In genomic region chr6:149149682-149150081, GRCh38 we compare ENCODE assay signal across 18 cellular contexts.
DNase-seq lines count a peak whose midpoint lies in the region; ATAC-seq, FAIRE-seq and TF ChIP-seq lines count a peak whose summit lies in the region.
"Had no signal": no experiment of that assay in that cellular context is flagged by ENCODE, and none has a peak within 500 bp of the region (broad histone marks: within the 10 kb centered on the region; RNA-seq: fewer than 3 reads in every experiment).

No MANE protein-coding gene starts in this region.

- H3K9me3 Mint-ChIP-seq in activated CD4-positive, alpha-beta T cell treated with anti-CD3 and anti-CD28 coated beads for 36 hours (ENCODE audit: low read depth): peaks cover 13% of the 10 kb centered on the region
- H3K9me3 Mint-ChIP-seq in natural killer cell treated with Interleukin-12 subunit alpha and Interleukin-12 subunit beta and Interleukin-15 and Interleukin-18, amount 100 ng/mL, for 72 hours: peaks cover 9% of the 10 kb centered on the region
- H3K9me3 Mint-ChIP-seq in natural killer cell: no peaks in the 10 kb centered on the region

- H3K4me1 Mint-ChIP-seq in activated CD4-positive, alpha-beta T cell treated with anti-CD3 and anti-CD28 coated beads for 36 hours: peaks cover 73% of the 10 kb centered on the region
- H3K4me1 Mint-ChIP-seq in natural killer cell treated with Interleukin-12 subunit alpha and Interleukin-12 subunit beta and Interleukin-15 and Interleukin-18, amount 100 ng/mL, for 72 hours (ENCODE audit: low read depth in 2 of 2): peaks cover 76 to 83% of the 10 kb centered on the region in 2 donors
- peaks cover 8 to 10% of the 10 kb centered on the region in 2 donors for H3K4me1 Mint-ChIP-seq in natural killer cell

- no peak for DNase-seq in activated CD4-positive, alpha-beta T cell treated with anti-CD3 and anti-CD28 coated beads for 36 hours
- DNase-seq in activated CD4-positive, alpha-beta T cell treated with anti-CD3 and anti-CD28 coated beads, Interleukin-2, amount 50 U/mL, for 48 hours: no peak
- DNase-seq in natural killer cell treated with Interleukin-12 subunit alpha and Interleukin-12 subunit beta and Interleukin-15 and Interleukin-18, amount 100 ng/mL, for 72 hours (ENCODE audit: low spot score): no peak
- no peak for DNase-seq in natural killer cell
- peak; percentile 11 for DNase-seq in bronchial epithelial cell (ENCODE audit: low read depth)
- DNase-seq in NCI-H2227 treated with DMSO at 0.1 percent for 48 hours (lab: John Stamatoyannopoulos, UW): no peak
- DNase-seq in midbrain (lab: John Stamatoyannopoulos, UW): no peak
- no peak for DNase-seq in SHP77 (lab: John Stamatoyannopoulos, UW)
- DNase-seq: 8988T, DND-41, NCI-H1105 treated with DMSO at 0.1 percent for 48 hours, NCI-H187, NCI-H446, NCI-H69, SHP77 treated with DMSO at 0.1 percent for 48 hours had no signal

- no peaks in the 10 kb centered on the region for H3K27me3 ChIP-seq in bronchial epithelial cell (ENCODE audit: control insufficient read depth, insufficient read depth, low read length)
- H3K27me3 ChIP-seq: BLaER1 had no signal

- POLR2A ChIA-PET in activated CD4-positive, alpha-beta T cell treated with anti-CD3 and anti-CD28 coated beads for 36 hours (lab: Charles Lee): no interaction called here

- FAIRE-seq in bronchial epithelial cell (lab: Jason Lieb, UNC): no peak
- FAIRE-seq: G401.6 had no signal

- TF ChIP-seq CTCF in natural killer cell (IDR thresholded peaks at IDR 0.05) (no peak), bronchial epithelial cell (IDR thresholded peaks at IDR 0.05; ENCODE audit: insufficient read depth, low read length, severe bottlenecking) (no peak)

- no peak overlapping the region for H3K4me3 ChIP-seq in bronchial epithelial cell (ENCODE audit: low read depth, low read length)
- H3K4me3 ChIP-seq: BLaER1, HAP-1 had no signal

- H3K36me3 ChIP-seq in bronchial epithelial cell (ENCODE audit: control insufficient read depth, insufficient read depth, low read length): no peaks in the 10 kb centered on the region
- H3K36me3 ChIP-seq: BLaER1, HAP-1 had no signal

- H3K36me3 Mint-ChIP-seq in activated CD4-positive, alpha-beta T cell treated with anti-CD3 and anti-CD28 coated beads for 36 hours (ENCODE audit: low read depth): peaks cover 20% of the 10 kb centered on the region
- H3K36me3 Mint-ChIP-seq in natural killer cell treated with Interleukin-12 subunit alpha and Interleukin-12 subunit beta and Interleukin-15 and Interleukin-18, amount 100 ng/mL, for 72 hours: peaks cover 26% of the 10 kb centered on the region
- H3K36me3 Mint-ChIP-seq in natural killer cell: no peaks in the 10 kb centered on the region

- ATAC-seq in activated CD4-positive, alpha-beta T cell treated with anti-CD3 and anti-CD28 coated beads for 36 hours: no peak
- no peak for ATAC-seq in natural killer cell treated with Interleukin-12 subunit alpha and Interleukin-12 subunit beta and Interleukin-15 and Interleukin-18, amount 100 ng/mL, for 72 hours
- ATAC-seq in natural killer cell: no peak

- no peaks in the 10 kb centered on the region for H3K27me3 Mint-ChIP-seq in activated CD4-positive, alpha-beta T cell treated with anti-CD3 and anti-CD28 coated beads for 36 hours
- peaks cover 0 to 2% of the 10 kb centered on the region in 2 donors for H3K27me3 Mint-ChIP-seq in natural killer cell treated with Interleukin-12 subunit alpha and Interleukin-12 subunit beta and Interleukin-15 and Interleukin-18, amount 100 ng/mL, for 72 hours
- H3K27me3 Mint-ChIP-seq in natural killer cell (ENCODE audit: low read depth in 2 of 2): peaks cover 0 to 7% of the 10 kb centered on the region in 2 donors

- CTCF ChIA-PET in activated CD4-positive, alpha-beta T cell treated with anti-CD3 and anti-CD28 coated beads for 36 hours (lab: Charles Lee): interaction anchor here (0.8 to 1.4 kb wide), 3 partner anchors 9 to 152 kb away, joined by 3 to 4 read pairs (median 3); no protein-coding TSS in a partner anchor

- intact Hi-C loops in activated CD4-positive, alpha-beta T cell treated with anti-CD3 and anti-CD28 coated beads for 36 hours (cut with DNase I, micrococcal nuclease): loop anchor here (2.0 to 10.0 kb wide), 6 partner anchors 83 to 345 kb away; partner anchors contain the start of gene TAB2 (in 1 of the 2)
- intact Hi-C loops in natural killer cell (cut with micrococcal nuclease): no loop called here

- H3K27ac Mint-ChIP-seq in activated CD4-positive, alpha-beta T cell treated with anti-CD3 and anti-CD28 coated beads for 36 hours: peak overlapping the region; percentile 20
- peak overlapping the region; percentile 91 to 93 for H3K27ac Mint-ChIP-seq in natural killer cell treated with Interleukin-12 subunit alpha and Interleukin-12 subunit beta and Interleukin-15 and Interleukin-18, amount 100 ng/mL, for 72 hours
- no peak overlapping the region for H3K27ac Mint-ChIP-seq in natural killer cell

- no peak overlapping the region for H3K4me3 Mint-ChIP-seq in activated CD4-positive, alpha-beta T cell treated with anti-CD3 and anti-CD28 coated beads for 36 hours
- H3K4me3 Mint-ChIP-seq in natural killer cell treated with Interleukin-12 subunit alpha and Interleukin-12 subunit beta and Interleukin-15 and Interleukin-18, amount 100 ng/mL, for 72 hours: peak overlapping the region; percentile 81
- no peak overlapping the region for H3K4me3 Mint-ChIP-seq in natural killer cell

Comparison
In these comparisons a context has a peak if more than half of its experiments do, and no peak if none do; other contexts are left out.
1. H3K27ac Mint-ChIP-seq: peak in activated CD4-positive, alpha-beta T cell treated with anti-CD3 and anti-CD28 coated beads for 36 hours (single experiment) and natural killer cell treated with Interleukin-12 subunit alpha and Interleukin-12 subunit beta and Interleukin-15 and Interleukin-18, amount 100 ng/mL, for 72 hours (2 of 2); none in natural killer cell (0 of 2).